ENCODE assay signal across 11 cellular contexts in genomic region chr2:95027369-95027720, GRCh38. TPM values are rescaled to one million over a fixed set of nuclear protein-coding genes. Genes with fewer than 3 reads are reported as not detected.
DNase-seq lines count a peak whose midpoint lies in the region; ATAC-seq and TF ChIP-seq lines count a peak whose summit lies in the region.
"Had no signal": no experiment of that assay in that cellular context is flagged by ENCODE, and none has a peak within 500 bp of the region (broad histone marks: within the 10 kb centered on the region; RNA-seq: fewer than 3 reads in every experiment).

No MANE protein-coding gene starts in this region.

- peak overlapping the region; percentile 96 for H3K4me3 Mint-ChIP-seq in activated T-cell treated with anti-CD3 and anti-CD28 coated beads, Interleukin-2, amount 50 U/mL, for 4 hours
- peak overlapping the region; percentile 83 for H3K4me3 Mint-ChIP-seq in activated CD8-positive, alpha-beta T cell treated with anti-CD3 and anti-CD28 coated beads for 36 hours
- H3K4me3 Mint-ChIP-seq in glutamatergic neuron (ENCODE audit: unreplicated experiment): peak overlapping the region; percentile 68
- H3K4me3 Mint-ChIP-seq in stimulated activated naive CD8-positive, alpha-beta T cell treated with anti-CD3 and anti-CD28 coated beads, Interleukin-15, amount 100 ng/mL, for 72 hours: peak overlapping the region; percentile 98 to 99

- ATAC-seq in activated T-cell treated with anti-CD3 and anti-CD28 coated beads, Interleukin-2, amount 50 U/mL, for 4 hours: no peak
- no peak for ATAC-seq in activated CD8-positive, alpha-beta T cell treated with anti-CD3 and anti-CD28 coated beads for 36 hours
- ATAC-seq in stimulated activated naive CD8-positive, alpha-beta T cell treated with anti-CD3 and anti-CD28 coated beads, Interleukin-15, amount 100 ng/mL, for 72 hours: no peak
- no peak for ATAC-seq in GM19395 (IDR thresholded peaks at IDR 0.05; ENCODE audit: unreplicated experiment)
- ATAC-seq: K562 had no signal

- CTCF ChIA-PET in activated CD8-positive, alpha-beta T cell treated with anti-CD3 and anti-CD28 coated beads for 36 hours (lab: Charles Lee): interaction anchor here (0.5 to 9.7 kb wide), 3 partner anchors 42 to 88 kb away, joined by 3 to 375 read pairs (median 6); no protein-coding TSS in a partner anchor

- peaks cover 78% of the 10 kb centered on the region for H3K4me1 Mint-ChIP-seq in activated T-cell treated with anti-CD3 and anti-CD28 coated beads, Interleukin-2, amount 50 U/mL, for 4 hours (ENCODE audit: low read depth)
- peaks cover 70% of the 10 kb centered on the region for H3K4me1 Mint-ChIP-seq in activated CD8-positive, alpha-beta T cell treated with anti-CD3 and anti-CD28 coated beads for 36 hours (ENCODE audit: low read depth)
- H3K4me1 Mint-ChIP-seq in glutamatergic neuron (ENCODE audit: low read depth, unreplicated experiment): peaks cover 13% of the 10 kb centered on the region
- H3K4me1 Mint-ChIP-seq in stimulated activated naive CD8-positive, alpha-beta T cell treated with anti-CD3 and anti-CD28 coated beads, Interleukin-15, amount 100 ng/mL, for 72 hours: peaks cover 86% of the 10 kb centered on the region

- intact Hi-C loops in activated CD8-positive, alpha-beta T cell treated with anti-CD3 and anti-CD28 coated beads for 36 hours (cut with micrococcal nuclease): no loop called here

- TF ChIP-seq CTCF in activated CD8-positive, alpha-beta T cell treated with anti-CD3 and anti-CD28 coated beads for 36 hours (IDR thresholded peaks at IDR 0.05): no peak
- no peak for TF ChIP-seq CTCF in glutamatergic neuron (IDR thresholded peaks at IDR 0.05; ENCODE audit: partially characterized antibody, unreplicated experiment)

- POLR2A ChIA-PET in activated CD8-positive, alpha-beta T cell treated with anti-CD3 and anti-CD28 coated beads for 36 hours (lab: Charles Lee): interaction anchor here (0.6 to 6.7 kb wide), 4 partner anchors 14 to 49 kb away, joined by 3 to 104 read pairs (median 4); no protein-coding TSS in a partner anchor

- H3K27ac Mint-ChIP-seq in activated CD8-positive, alpha-beta T cell treated with anti-CD3 and anti-CD28 coated beads for 36 hours: peak overlapping the region; percentile 89
- H3K27ac Mint-ChIP-seq in glutamatergic neuron (ENCODE audit: unreplicated experiment): no peak overlapping the region
- peak overlapping the region in 1 of 2 donors; percentile 13 for H3K27ac Mint-ChIP-seq in stimulated activated naive CD8-positive, alpha-beta T cell treated with anti-CD3 and anti-CD28 coated beads, Interleukin-15, amount 100 ng/mL, for 72 hours

- H3K36me3 Mint-ChIP-seq in activated T-cell treated with anti-CD3 and anti-CD28 coated beads, Interleukin-2, amount 50 U/mL, for 4 hours (ENCODE audit: insufficient read depth): no peaks in the 10 kb centered on the region
- peaks cover 10% of the 10 kb centered on the region for H3K36me3 Mint-ChIP-seq in activated CD8-positive, alpha-beta T cell treated with anti-CD3 and anti-CD28 coated beads for 36 hours (ENCODE audit: low read depth)
- H3K36me3 Mint-ChIP-seq in glutamatergic neuron (ENCODE audit: unreplicated experiment): peaks cover 4% of the 10 kb centered on the region

- no peaks in the 10 kb centered on the region for H3K9me3 Mint-ChIP-seq in activated T-cell treated with anti-CD3 and anti-CD28 coated beads, Interleukin-2, amount 50 U/mL, for 4 hours
- no peaks in the 10 kb centered on the region for H3K9me3 Mint-ChIP-seq in activated CD8-positive, alpha-beta T cell treated with anti-CD3 and anti-CD28 coated beads for 36 hours
- peaks cover 14% of the 10 kb centered on the region for H3K9me3 Mint-ChIP-seq in glutamatergic neuron (ENCODE audit: unreplicated experiment)
- H3K9me3 Mint-ChIP-seq in stimulated activated naive CD8-positive, alpha-beta T cell treated with anti-CD3 and anti-CD28 coated beads, Interleukin-15, amount 100 ng/mL, for 72 hours: no peaks in the 10 kb centered on the region

- peaks cover 8% of the 10 kb centered on the region for H3K27me3 Mint-ChIP-seq in activated T-cell treated with anti-CD3 and anti-CD28 coated beads, Interleukin-2, amount 50 U/mL, for 4 hours (ENCODE audit: low read depth)
- H3K27me3 Mint-ChIP-seq in activated CD8-positive, alpha-beta T cell treated with anti-CD3 and anti-CD28 coated beads for 36 hours: no peaks in the 10 kb centered on the region
- peaks cover 35% of the 10 kb centered on the region for H3K27me3 Mint-ChIP-seq in glutamatergic neuron (ENCODE audit: unreplicated experiment)
- H3K27me3 Mint-ChIP-seq in stimulated activated naive CD8-positive, alpha-beta T cell treated with anti-CD3 and anti-CD28 coated beads, Interleukin-15, amount 100 ng/mL, for 72 hours: no peaks in the 10 kb centered on the region

- DNase-seq in activated T-cell treated with anti-CD3 and anti-CD28 coated beads, Interleukin-2, amount 50 U/mL, for 4 hours: no peak
- DNase-seq in activated T-cell treated with anti-CD3 and anti-CD28 coated beads for 4 hours (no peak), glutamatergic neuron (no peak), MV-4-11 (lab: John Stamatoyannopoulos, UW) (no peak), NCI-H2081 (lab: John Stamatoyannopoulos, UW) (no peak)
- no peak for DNase-seq in activated CD8-positive, alpha-beta T cell treated with anti-CD3 and anti-CD28 coated beads for 36 hours
- DNase-seq in stimulated activated naive CD8-positive, alpha-beta T cell treated with anti-CD3 and anti-CD28 coated beads, Interleukin-15, amount 100 ng/mL, for 72 hours: no peak
- DNase-seq: OCI-M1; stimulated activated CD4-positive, alpha-beta T cell treated with anti-CD3 and anti-CD28 coated beads, Interleukin-4, amount 100 ng/mL, for 4 hours had no signal

RNA-seq across cellular contexts. Expression of gene MAL, which starts 1.8 kb away (rescaled TPM):
- 1 to 10 TPM; 5.6 to 6.1 (median 6.1) TPM for total RNA-seq in activated T-cell treated with anti-CD3 and anti-CD28 coated beads, Interleukin-2, amount 50 U/mL, for 4 hours
- 10 to 100 TPM; 54.0 to 59.2 TPM for total RNA-seq in activated CD8-positive, alpha-beta T cell treated with anti-CD3 and anti-CD28 coated beads for 36 hours
- 9.0 TPM for total RNA-seq in glutamatergic neuron (ENCODE audit: unreplicated experiment)
- total RNA-seq: K562 had no signal
